Comparison of ENCODE assay signal across 1 cellular context in the genomic region with DNA sequence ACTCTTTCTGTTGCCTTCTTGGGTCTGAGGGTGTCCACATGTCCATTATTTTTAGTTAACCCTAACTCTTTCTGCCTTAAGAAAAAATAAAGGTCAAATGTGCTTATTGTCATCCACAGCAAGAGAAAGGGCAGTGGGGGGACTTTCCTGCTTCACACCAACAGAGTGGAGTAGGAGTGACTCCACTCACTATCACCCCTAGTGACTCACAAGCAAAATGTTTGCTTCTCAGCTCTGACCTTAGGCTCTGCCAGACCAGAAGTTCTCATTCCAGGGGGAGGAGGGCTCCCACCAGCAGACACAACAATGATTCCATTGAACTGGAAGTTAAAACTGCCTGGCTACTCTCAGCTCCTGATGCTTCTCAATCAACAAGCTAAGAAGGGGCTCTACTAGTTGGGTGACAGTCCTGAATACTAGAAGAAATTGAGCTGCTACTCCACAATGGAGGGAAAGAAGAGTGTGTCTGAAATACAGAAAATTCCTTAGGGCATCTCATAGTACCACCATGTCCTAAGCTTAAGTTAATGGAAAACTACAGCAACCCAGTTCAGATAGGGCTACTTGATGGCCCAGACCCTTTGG.
A peak's percentile ranks its signal among the peaks of the same experiment; 100 is the strongest.
TF ChIP-seq lines count a peak whose summit lies in the region.

No MANE protein-coding gene starts in this region.

TF ChIP-seq in HepG2, 621 proteins besides CTCF, POLR2A, EP300 and RAD21 (continued from another document and continues in another):
- TF ChIP-seq, protein P1, sequence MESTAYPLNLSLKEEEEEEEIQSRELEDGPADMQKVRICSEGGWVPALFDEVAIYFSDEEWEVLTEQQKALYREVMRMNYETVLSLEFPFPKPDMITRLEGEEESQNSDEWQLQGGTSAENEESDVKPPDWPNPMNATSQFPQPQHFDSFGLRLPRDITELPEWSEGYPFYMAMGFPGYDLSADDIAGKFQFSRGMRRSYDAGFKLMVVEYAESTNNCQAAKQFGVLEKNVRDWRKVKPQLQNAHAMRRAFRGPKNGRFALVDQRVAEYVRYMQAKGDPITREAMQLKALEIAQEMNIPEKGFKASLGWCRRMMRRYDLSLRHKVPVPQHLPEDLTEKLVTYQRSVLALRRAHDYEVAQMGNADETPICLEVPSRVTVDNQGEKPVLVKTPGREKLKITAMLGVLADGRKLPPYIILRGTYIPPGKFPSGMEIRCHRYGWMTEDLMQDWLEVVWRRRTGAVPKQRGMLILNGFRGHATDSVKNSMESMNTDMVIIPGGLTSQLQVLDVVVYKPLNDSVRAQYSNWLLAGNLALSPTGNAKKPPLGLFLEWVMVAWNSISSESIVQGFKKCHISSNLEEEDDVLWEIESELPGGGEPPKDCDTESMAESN (CRISPR knock-in tag; conservative IDR thresholded peaks at IDR 0.05) = no peak
- TF ChIP-seq ZNF235 (CRISPR knock-in tag; IDR thresholded peaks at IDR 0.05; ENCODE audit: borderline replicate concordance) (no peak), HDAC2 (CRISPR knock-in tag; IDR thresholded peaks at IDR 0.05) (peak; percentile 73; the same call in 1 of the 2 replicates), HMGA1 (CRISPR knock-in tag; conservative IDR thresholded peaks at IDR 0.05) (no peak), ZMAT3 (CRISPR knock-in tag; conservative IDR thresholded peaks at IDR 0.05) (no peak), ARNT2 (CRISPR knock-in tag; IDR thresholded peaks at IDR 0.05; ENCODE audit: low read depth) (no peak), HES4 (CRISPR knock-in tag; IDR thresholded peaks at IDR 0.05; ENCODE audit: borderline replicate concordance) (no peak), RFX1 (IDR thresholded peaks at IDR 0.05) (no peak), SNAPC2 (CRISPR knock-in tag; IDR thresholded peaks at IDR 0.05) (no peak), RXRA (CRISPR knock-in tag; IDR thresholded peaks at IDR 0.05) (peak; percentile 83; the same call in 1 of the 2 replicates), ZNF589 (CRISPR knock-in tag; conservative IDR thresholded peaks at IDR 0.05) (no peak), TCF7 (IDR thresholded peaks at IDR 0.05; ENCODE audit: low read depth) (no peak), KDM2A (CRISPR knock-in tag; IDR thresholded peaks at IDR 0.05; ENCODE audit: borderline replicate concordance, low read depth) (no peak), ZZZ3 (CRISPR knock-in tag; IDR thresholded peaks at IDR 0.05; ENCODE audit: borderline replicate concordance) (no peak), PRPF4 (IDR thresholded peaks at IDR 0.05; ENCODE audit: low read depth, low read length, poor library complexity, severe bottlenecking) (no peak), ESRRA (CRISPR knock-in tag; IDR thresholded peaks at IDR 0.05; ENCODE audit: low read depth) (peak; percentile 70; the same call in 1 of the 2 replicates), ZNF343 (CRISPR knock-in tag; IDR thresholded peaks at IDR 0.05) (0 out of 2 replicates have a peak, but pooled peaks have one; percentile 35), ZNF724P (CRISPR knock-in tag; IDR thresholded peaks at IDR 0.05; ENCODE audit: borderline replicate concordance) (no peak), CC2D1A (CRISPR knock-in tag; IDR thresholded peaks at IDR 0.05) (0 out of 2 replicates have a peak, but pooled peaks have one; percentile 60), NFE2L1 (CRISPR knock-in tag; IDR thresholded peaks at IDR 0.05; ENCODE audit: borderline replicate concordance) (no peak), AGO1 (IDR thresholded peaks at IDR 0.05; ENCODE audit: low read depth, low read length, poor library complexity, severe bottlenecking) (no peak), MYNN (CRISPR knock-in tag; IDR thresholded peaks at IDR 0.05; ENCODE audit: low read depth) (no peak), ETV6 (CRISPR knock-in tag; conservative IDR thresholded peaks at IDR 0.05) (no peak), NFATC3 (CRISPR knock-in tag; IDR thresholded peaks at IDR 0.05) (no peak), CCDC6 (CRISPR knock-in tag; IDR thresholded peaks at IDR 0.05) (0 out of 2 replicates have a peak, but pooled peaks have one; percentile 29), SKI (IDR thresholded peaks at IDR 0.05; ENCODE audit: partially characterized antibody) (peak; percentile 91), ZNF777 (CRISPR knock-in tag; IDR thresholded peaks at IDR 0.05) (no peak), ZNF672 (CRISPR knock-in tag; IDR thresholded peaks at IDR 0.05) (no peak), ZNF17 (CRISPR knock-in tag; IDR thresholded peaks at IDR 0.05) (no peak), SMAD9 (CRISPR knock-in tag; IDR thresholded peaks at IDR 0.05) (no peak), ZBTB20 (CRISPR knock-in tag; IDR thresholded peaks at IDR 0.05; ENCODE audit: borderline replicate concordance, low read depth) (no peak), CCAR2 (optimal IDR thresholded peaks at IDR 0.05; ENCODE audit: low read depth, low read length) (peak; percentile 44), SOX13 (IDR thresholded peaks at IDR 0.05) (no peak), SOX13 (CRISPR knock-in tag; conservative IDR thresholded peaks at IDR 0.05 in 1 of 2, IDR thresholded peaks at IDR 0.05 in 1 of 2) (peak in 1 of 2 experiments; percentile 89; a peak in 2 of 4 replicates), ZNF224 (CRISPR knock-in tag; IDR thresholded peaks at IDR 0.05) (no peak), NONO (IDR thresholded peaks at IDR 0.05) (no peak), NONO (CRISPR knock-in tag; conservative IDR thresholded peaks at IDR 0.05) (no peak), ZNF354B (CRISPR knock-in tag; IDR thresholded peaks at IDR 0.05) (no peak), HMG20A (CRISPR knock-in tag; IDR thresholded peaks at IDR 0.05; ENCODE audit: borderline replicate concordance) (peak; percentile 85; the same call in 1 of the 2 replicates), ZNF383 (CRISPR knock-in tag; IDR thresholded peaks at IDR 0.05; ENCODE audit: borderline replicate concordance) (no peak), TMF1 (CRISPR knock-in tag; IDR thresholded peaks at IDR 0.05; ENCODE audit: low read depth) (no peak), ZNF138 (CRISPR knock-in tag; IDR thresholded peaks at IDR 0.05; ENCODE audit: low read depth) (no peak)
- TF ChIP-seq, protein P2, sequence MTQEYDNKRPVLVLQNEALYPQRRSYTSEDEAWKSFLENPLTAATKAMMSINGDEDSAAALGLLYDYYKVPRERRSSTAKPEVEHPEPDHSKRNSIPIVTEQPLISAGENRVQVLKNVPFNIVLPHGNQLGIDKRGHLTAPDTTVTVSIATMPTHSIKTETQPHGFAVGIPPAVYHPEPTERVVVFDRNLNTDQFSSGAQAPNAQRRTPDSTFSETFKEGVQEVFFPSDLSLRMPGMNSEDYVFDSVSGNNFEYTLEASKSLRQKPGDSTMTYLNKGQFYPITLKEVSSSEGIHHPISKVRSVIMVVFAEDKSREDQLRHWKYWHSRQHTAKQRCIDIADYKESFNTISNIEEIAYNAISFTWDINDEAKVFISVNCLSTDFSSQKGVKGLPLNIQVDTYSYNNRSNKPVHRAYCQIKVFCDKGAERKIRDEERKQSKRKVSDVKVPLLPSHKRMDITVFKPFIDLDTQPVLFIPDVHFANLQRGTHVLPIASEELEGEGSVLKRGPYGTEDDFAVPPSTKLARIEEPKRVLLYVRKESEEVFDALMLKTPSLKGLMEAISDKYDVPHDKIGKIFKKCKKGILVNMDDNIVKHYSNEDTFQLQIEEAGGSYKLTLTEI (CRISPR knock-in tag; conservative IDR thresholded peaks at IDR 0.05) = no peak
- TF ChIP-seq, protein P3, sequence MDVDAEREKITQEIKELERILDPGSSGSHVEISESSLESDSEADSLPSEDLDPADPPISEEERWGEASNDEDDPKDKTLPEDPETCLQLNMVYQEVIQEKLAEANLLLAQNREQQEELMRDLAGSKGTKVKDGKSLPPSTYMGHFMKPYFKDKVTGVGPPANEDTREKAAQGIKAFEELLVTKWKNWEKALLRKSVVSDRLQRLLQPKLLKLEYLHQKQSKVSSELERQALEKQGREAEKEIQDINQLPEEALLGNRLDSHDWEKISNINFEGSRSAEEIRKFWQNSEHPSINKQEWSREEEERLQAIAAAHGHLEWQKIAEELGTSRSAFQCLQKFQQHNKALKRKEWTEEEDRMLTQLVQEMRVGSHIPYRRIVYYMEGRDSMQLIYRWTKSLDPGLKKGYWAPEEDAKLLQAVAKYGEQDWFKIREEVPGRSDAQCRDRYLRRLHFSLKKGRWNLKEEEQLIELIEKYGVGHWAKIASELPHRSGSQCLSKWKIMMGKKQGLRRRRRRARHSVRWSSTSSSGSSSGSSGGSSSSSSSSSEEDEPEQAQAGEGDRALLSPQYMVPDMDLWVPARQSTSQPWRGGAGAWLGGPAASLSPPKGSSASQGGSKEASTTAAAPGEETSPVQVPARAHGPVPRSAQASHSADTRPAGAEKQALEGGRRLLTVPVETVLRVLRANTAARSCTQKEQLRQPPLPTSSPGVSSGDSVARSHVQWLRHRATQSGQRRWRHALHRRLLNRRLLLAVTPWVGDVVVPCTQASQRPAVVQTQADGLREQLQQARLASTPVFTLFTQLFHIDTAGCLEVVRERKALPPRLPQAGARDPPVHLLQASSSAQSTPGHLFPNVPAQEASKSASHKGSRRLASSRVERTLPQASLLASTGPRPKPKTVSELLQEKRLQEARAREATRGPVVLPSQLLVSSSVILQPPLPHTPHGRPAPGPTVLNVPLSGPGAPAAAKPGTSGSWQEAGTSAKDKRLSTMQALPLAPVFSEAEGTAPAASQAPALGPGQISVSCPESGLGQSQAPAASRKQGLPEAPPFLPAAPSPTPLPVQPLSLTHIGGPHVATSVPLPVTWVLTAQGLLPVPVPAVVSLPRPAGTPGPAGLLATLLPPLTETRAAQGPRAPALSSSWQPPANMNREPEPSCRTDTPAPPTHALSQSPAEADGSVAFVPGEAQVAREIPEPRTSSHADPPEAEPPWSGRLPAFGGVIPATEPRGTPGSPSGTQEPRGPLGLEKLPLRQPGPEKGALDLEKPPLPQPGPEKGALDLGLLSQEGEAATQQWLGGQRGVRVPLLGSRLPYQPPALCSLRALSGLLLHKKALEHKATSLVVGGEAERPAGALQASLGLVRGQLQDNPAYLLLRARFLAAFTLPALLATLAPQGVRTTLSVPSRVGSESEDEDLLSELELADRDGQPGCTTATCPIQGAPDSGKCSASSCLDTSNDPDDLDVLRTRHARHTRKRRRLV (CRISPR knock-in tag; IDR thresholded peaks at IDR 0.05) = no peak
- TF ChIP-seq, protein P4, sequence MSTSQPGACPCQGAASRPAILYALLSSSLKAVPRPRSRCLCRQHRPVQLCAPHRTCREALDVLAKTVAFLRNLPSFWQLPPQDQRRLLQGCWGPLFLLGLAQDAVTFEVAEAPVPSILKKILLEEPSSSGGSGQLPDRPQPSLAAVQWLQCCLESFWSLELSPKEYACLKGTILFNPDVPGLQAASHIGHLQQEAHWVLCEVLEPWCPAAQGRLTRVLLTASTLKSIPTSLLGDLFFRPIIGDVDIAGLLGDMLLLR (CRISPR knock-in tag; IDR thresholded peaks at IDR 0.05) = no peak
- TF ChIP-seq, protein P5, sequence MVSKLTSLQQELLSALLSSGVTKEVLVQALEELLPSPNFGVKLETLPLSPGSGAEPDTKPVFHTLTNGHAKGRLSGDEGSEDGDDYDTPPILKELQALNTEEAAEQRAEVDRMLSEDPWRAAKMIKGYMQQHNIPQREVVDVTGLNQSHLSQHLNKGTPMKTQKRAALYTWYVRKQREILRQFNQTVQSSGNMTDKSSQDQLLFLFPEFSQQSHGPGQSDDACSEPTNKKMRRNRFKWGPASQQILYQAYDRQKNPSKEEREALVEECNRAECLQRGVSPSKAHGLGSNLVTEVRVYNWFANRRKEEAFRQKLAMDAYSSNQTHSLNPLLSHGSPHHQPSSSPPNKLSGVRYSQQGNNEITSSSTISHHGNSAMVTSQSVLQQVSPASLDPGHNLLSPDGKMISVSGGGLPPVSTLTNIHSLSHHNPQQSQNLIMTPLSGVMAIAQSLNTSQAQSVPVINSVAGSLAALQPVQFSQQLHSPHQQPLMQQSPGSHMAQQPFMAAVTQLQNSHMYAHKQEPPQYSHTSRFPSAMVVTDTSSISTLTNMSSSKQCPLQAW (CRISPR knock-in tag; IDR thresholded peaks at IDR 0.05) = no peak
- TF ChIP-seq, protein P6, sequence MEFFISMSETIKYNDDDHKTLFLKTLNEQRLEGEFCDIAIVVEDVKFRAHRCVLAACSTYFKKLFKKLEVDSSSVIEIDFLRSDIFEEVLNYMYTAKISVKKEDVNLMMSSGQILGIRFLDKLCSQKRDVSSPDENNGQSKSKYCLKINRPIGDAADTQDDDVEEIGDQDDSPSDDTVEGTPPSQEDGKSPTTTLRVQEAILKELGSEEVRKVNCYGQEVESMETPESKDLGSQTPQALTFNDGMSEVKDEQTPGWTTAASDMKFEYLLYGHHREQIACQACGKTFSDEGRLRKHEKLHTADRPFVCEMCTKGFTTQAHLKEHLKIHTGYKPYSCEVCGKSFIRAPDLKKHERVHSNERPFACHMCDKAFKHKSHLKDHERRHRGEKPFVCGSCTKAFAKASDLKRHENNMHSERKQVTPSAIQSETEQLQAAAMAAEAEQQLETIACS (CRISPR knock-in tag; IDR thresholded peaks at IDR 0.05) = no peak
- TF ChIP-seq, protein P7, sequence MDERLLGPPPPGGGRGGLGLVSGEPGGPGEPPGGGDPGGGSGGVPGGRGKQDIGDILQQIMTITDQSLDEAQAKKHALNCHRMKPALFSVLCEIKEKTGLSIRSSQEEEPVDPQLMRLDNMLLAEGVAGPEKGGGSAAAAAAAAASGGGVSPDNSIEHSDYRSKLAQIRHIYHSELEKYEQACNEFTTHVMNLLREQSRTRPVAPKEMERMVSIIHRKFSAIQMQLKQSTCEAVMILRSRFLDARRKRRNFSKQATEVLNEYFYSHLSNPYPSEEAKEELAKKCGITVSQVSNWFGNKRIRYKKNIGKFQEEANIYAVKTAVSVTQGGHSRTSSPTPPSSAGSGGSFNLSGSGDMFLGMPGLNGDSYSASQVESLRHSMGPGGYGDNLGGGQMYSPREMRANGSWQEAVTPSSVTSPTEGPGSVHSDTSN (CRISPR knock-in tag; IDR thresholded peaks at IDR 0.05) = no peak
- TF ChIP-seq, protein P8, sequence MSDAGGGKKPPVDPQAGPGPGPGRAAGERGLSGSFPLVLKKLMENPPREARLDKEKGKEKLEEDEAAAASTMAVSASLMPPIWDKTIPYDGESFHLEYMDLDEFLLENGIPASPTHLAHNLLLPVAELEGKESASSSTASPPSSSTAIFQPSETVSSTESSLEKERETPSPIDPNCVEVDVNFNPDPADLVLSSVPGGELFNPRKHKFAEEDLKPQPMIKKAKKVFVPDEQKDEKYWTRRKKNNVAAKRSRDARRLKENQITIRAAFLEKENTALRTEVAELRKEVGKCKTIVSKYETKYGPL (CRISPR knock-in tag; IDR thresholded peaks at IDR 0.05) = no peak
- TF ChIP-seq, protein P9, sequence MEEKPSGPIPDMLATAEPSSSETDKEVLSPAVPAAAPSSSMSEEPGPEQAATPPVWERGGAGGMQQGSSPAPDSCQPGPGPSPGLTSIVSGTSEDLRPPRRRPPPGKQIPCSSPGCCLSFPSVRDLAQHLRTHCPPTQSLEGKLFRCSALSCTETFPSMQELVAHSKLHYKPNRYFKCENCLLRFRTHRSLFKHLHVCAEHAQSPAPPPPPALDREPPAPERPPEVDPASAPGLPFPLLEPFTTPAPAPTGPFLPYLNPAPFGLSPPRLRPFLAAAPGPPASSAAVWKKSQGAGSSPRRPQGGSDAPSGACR (CRISPR knock-in tag; IDR thresholded peaks at IDR 0.05) = peak; percentile 43; the same call in 1 of the 2 replicates
